ENCODE assay signal across 1 cellular context in genomic region chr22:39532215-39533071, GRCh38.
A peak's percentile ranks its signal among the peaks of the same experiment; 100 is the strongest.
TF ChIP-seq lines count a peak whose summit lies in the region.

TSS of gene RPS19BP1 (minus strand) at chr22:39532748. CDS start at chr22:39532738, 10 bp downstream.

TF ChIP-seq in HepG2, 621 proteins besides CTCF, POLR2A, EP300 and RAD21 (continued from another document):
- peak; percentile 40; the same call in 1 of the 2 replicates for TF ChIP-seq JUN (CRISPR knock-in tag; IDR thresholded peaks at IDR 0.05)
- peak; percentile 45 for TF ChIP-seq ZNF546 (CRISPR knock-in tag; conservative IDR thresholded peaks at IDR 0.05)
- TF ChIP-seq EEA1 (CRISPR knock-in tag; IDR thresholded peaks at IDR 0.05; ENCODE audit: borderline replicate concordance), result 0 out of 2 replicates have a peak, but pooled peaks have one; percentile 57
- TF ChIP-seq ZNF878 (CRISPR knock-in tag; IDR thresholded peaks at IDR 0.05), result no peak
- TF ChIP-seq PTBP1 (IDR thresholded peaks at IDR 0.05; ENCODE audit: low read depth, low read length, poor library complexity, severe bottlenecking), result peak; percentile 91
- TF ChIP-seq ZNF326 (CRISPR knock-in tag; IDR thresholded peaks at IDR 0.05; ENCODE audit: borderline replicate concordance), result no peak
- peak; percentile 64 for TF ChIP-seq ZNF883 (CRISPR knock-in tag; IDR thresholded peaks at IDR 0.05; ENCODE audit: not compliant biosample characterization)
- TF ChIP-seq TERF1 (CRISPR knock-in tag; IDR thresholded peaks at IDR 0.05), result no peak
- TF ChIP-seq ZNF33A (CRISPR knock-in tag; IDR thresholded peaks at IDR 0.05; ENCODE audit: borderline replicate concordance), result no peak
- TF ChIP-seq DZIP1 (CRISPR knock-in tag; IDR thresholded peaks at IDR 0.05), result no peak
- TF ChIP-seq RORA (CRISPR knock-in tag; IDR thresholded peaks at IDR 0.05), result no peak
- no peak for TF ChIP-seq GTF3A (CRISPR knock-in tag; conservative IDR thresholded peaks at IDR 0.05)
- 0 out of 2 replicates have a peak, but pooled peaks have one; percentile 56 for TF ChIP-seq ZNF264 (CRISPR knock-in tag; IDR thresholded peaks at IDR 0.05)
- TF ChIP-seq TBL1XR1 (IDR thresholded peaks at IDR 0.05; ENCODE audit: borderline replicate concordance, low read length, partially characterized antibody), result no peak
- TF ChIP-seq SRSF1 (optimal IDR thresholded peaks at IDR 0.05; ENCODE audit: low read depth, low read length), result peak; percentile 72
- peak; percentile 80 for TF ChIP-seq MNT (IDR thresholded peaks at IDR 0.05)
- TF ChIP-seq ASH2L (IDR thresholded peaks at IDR 0.05; ENCODE audit: insufficient read length, low read depth, low read length), result peak; percentile 76
- TF ChIP-seq ZHX1 (CRISPR knock-in tag; IDR thresholded peaks at IDR 0.05; ENCODE audit: low read depth), result peak; percentile 63; the same call in 1 of the 2 replicates
- TF ChIP-seq PRDM10 (CRISPR knock-in tag; IDR thresholded peaks at IDR 0.05; ENCODE audit: low read depth), result no peak
- TF ChIP-seq TARDBP (CRISPR knock-in tag; IDR thresholded peaks at IDR 0.05), result peak; percentile 37; the same call in 1 of the 2 replicates
- peak; percentile 84 for TF ChIP-seq YEATS4 (CRISPR knock-in tag; IDR thresholded peaks at IDR 0.05; ENCODE audit: borderline replicate concordance)
- peak; percentile 12; the same call in 1 of the 2 replicates for TF ChIP-seq ZNF143 (CRISPR knock-in tag; IDR thresholded peaks at IDR 0.05)
- TF ChIP-seq FOXP1 (IDR thresholded peaks at IDR 0.05), result no peak
- TF ChIP-seq FOXP1 (CRISPR knock-in tag; IDR thresholded peaks at IDR 0.05), result no peak
- 0 out of 2 replicates have a peak, but pooled peaks have one; percentile 24 for TF ChIP-seq RARA (CRISPR knock-in tag; IDR thresholded peaks at IDR 0.05)
- TF ChIP-seq TFDP2 (CRISPR knock-in tag; IDR thresholded peaks at IDR 0.05), result peak; percentile 83
- TF ChIP-seq TCF7 (IDR thresholded peaks at IDR 0.05; ENCODE audit: low read depth), result no peak
- no peak for TF ChIP-seq SMARCC2 (IDR thresholded peaks at IDR 0.05)
- 0 out of 2 replicates have a peak, but pooled peaks have one; percentile 70 for TF ChIP-seq ZC3H13 (CRISPR knock-in tag; IDR thresholded peaks at IDR 0.05)
- peak; percentile 93 for TF ChIP-seq SAFB2 (CRISPR knock-in tag; IDR thresholded peaks at IDR 0.05; ENCODE audit: borderline replicate concordance, low read depth)
